In genomic region chr5:179061025-179061424, GRCh38 we compare ENCODE assay signal across 2 cellular contexts.
TF ChIP-seq lines count a peak whose summit lies in the region.

No MANE protein-coding gene starts in this region.

TF ChIP-seq in A549, 52 proteins besides CTCF, POLR2A, EP300 and RAD21:
- TF ChIP-seq USF2 (IDR thresholded peaks at IDR 0.05) = no peak
- no peak for TF ChIP-seq ZNF302 (CRISPR knock-in tag; IDR thresholded peaks at IDR 0.05)
- no peak for TF ChIP-seq CHD4 (IDR thresholded peaks at IDR 0.05; ENCODE audit: borderline replicate concordance)
- TF ChIP-seq SMC3 (IDR thresholded peaks at IDR 0.05) = no peak
- no peak for TF ChIP-seq HDAC2 (IDR thresholded peaks at IDR 0.05)
- no peak for TF ChIP-seq SREBF2 (IDR thresholded peaks at IDR 0.05)
- no peak for TF ChIP-seq ELK1 (IDR thresholded peaks at IDR 0.05; ENCODE audit: low read depth, low read length)
- no peak for TF ChIP-seq MAFK (IDR thresholded peaks at IDR 0.05; ENCODE audit: partially characterized antibody)
- TF ChIP-seq RARB (CRISPR knock-in tag; IDR thresholded peaks at IDR 0.05) = no peak
- no peak for TF ChIP-seq MYC (IDR thresholded peaks at IDR 0.05; ENCODE audit: borderline replicate concordance, low read length)
- TF ChIP-seq TP53 (CRISPR knock-in tag; IDR thresholded peaks at IDR 0.05) = no peak
- TF ChIP-seq TFCP2L1 (CRISPR knock-in tag; IDR thresholded peaks at IDR 0.05) = no peak
- no peak for TF ChIP-seq POLR2AphosphoS2 (conservative IDR thresholded peaks at IDR 0.05; ENCODE audit: low read length)
- TF ChIP-seq FOSL2 (IDR thresholded peaks at IDR 0.05) = no peak
- TF ChIP-seq FOSL2 (CRISPR knock-in tag; IDR thresholded peaks at IDR 0.05) = no peak
- no peak for TF ChIP-seq NFE2L2 (conservative IDR thresholded peaks at IDR 0.05; ENCODE audit: low read length)

TF ChIP-seq in H1, 55 proteins besides CTCF, POLR2A, EP300 and RAD21:
- no peak for TF ChIP-seq JUND (IDR thresholded peaks at IDR 0.05; ENCODE audit: low read length)
- no peak for TF ChIP-seq RBBP5 (IDR thresholded peaks at IDR 0.05; ENCODE audit: borderline replicate concordance, low read depth, low read length)
- no peak for TF ChIP-seq E2F6 (IDR thresholded peaks at IDR 0.05)
- TF ChIP-seq KDM5A (IDR thresholded peaks at IDR 0.05; ENCODE audit: low read length) = no peak
- TF ChIP-seq SAP30 (IDR thresholded peaks at IDR 0.05; ENCODE audit: insufficient read depth, insufficient replicate concordance, low read length) = no peak
- TF ChIP-seq ATF3 (IDR thresholded peaks at IDR 0.05; ENCODE audit: insufficient read depth, low read depth, low read length) = no peak
